14 cellular contexts compared by ENCODE assay signal in genomic region chr6:16321826-16322225, GRCh38.
DNase-seq lines count a peak whose midpoint lies in the region; ATAC-seq and TF ChIP-seq lines count a peak whose summit lies in the region.
"Had no signal": no experiment of that assay in that cellular context is flagged by ENCODE, and none has a peak within 500 bp of the region (broad histone marks: within the 10 kb centered on the region; RNA-seq: fewer than 3 reads in every experiment).

No MANE protein-coding gene starts in this region.

- peaks cover 19% of the 10 kb centered on the region for H3K36me3 Mint-ChIP-seq in CD4-positive, CD25-positive, alpha-beta regulatory T cell
- H3K36me3 Mint-ChIP-seq in central memory CD8-positive, alpha-beta T cell (ENCODE audit: insufficient read depth), result peaks cover 29% of the 10 kb centered on the region

- no peak for ATAC-seq in CD4-positive, CD25-positive, alpha-beta regulatory T cell (ENCODE audit: low read depth in 2 of 2)
- ATAC-seq in central memory CD8-positive, alpha-beta T cell (replicated peaks; ENCODE audit: extremely low read depth, poor library complexity, severe bottlenecking), result no peak
- no peak for ATAC-seq in psoas muscle
- no peak for ATAC-seq in HG03025 (IDR thresholded peaks at IDR 0.05; ENCODE audit: low FRiP score, unreplicated experiment)

- TF ChIP-seq CTCF in psoas muscle (IDR thresholded peaks at IDR 0.05), result no peak
- TF ChIP-seq CTCF in suprapubic skin (IDR thresholded peaks at IDR 0.05), result no peak

- peak overlapping the region in 2 of 3 donors; percentile 80 to 91 for H3K27ac Mint-ChIP-seq in CD4-positive, CD25-positive, alpha-beta regulatory T cell
- H3K27ac Mint-ChIP-seq in central memory CD8-positive, alpha-beta T cell (ENCODE audit: low read depth), result peak overlapping the region; percentile 95

- TF ChIP-seq POLR2A in suprapubic skin (IDR thresholded peaks at IDR 0.05), result no peak

- peak overlapping the region; percentile 36 for H3K4me2 ChIP-seq in Karpas-422 (ENCODE audit: low read depth, low read length, poor library complexity, severe bottlenecking)

- H3K27ac ChIP-seq in CD4-positive, CD25-positive, alpha-beta regulatory T cell (ENCODE audit: insufficient read depth, low read length, poor library complexity, severe bottlenecking), result peak overlapping the region; percentile 87
- H3K27ac ChIP-seq in Karpas-422 (ENCODE audit: low read length) (peak overlapping the region; percentile 70), psoas muscle (peak overlapping the region; percentile 99), suprapubic skin (no peak overlapping the region)

- TF ChIP-seq EP300 in suprapubic skin (IDR thresholded peaks at IDR 0.05), result no peak

- no peaks in the 10 kb centered on the region for H4K20me1 ChIP-seq in Karpas-422 (ENCODE audit: insufficient read depth, low read depth, low read length)

- H3K9me3 ChIP-seq in CD4-positive, CD25-positive, alpha-beta regulatory T cell (ENCODE audit: control insufficient read depth in 2 of 2, low read length in 2 of 2), result no peaks in the 10 kb centered on the region
- no peaks in the 10 kb centered on the region for H3K9me3 ChIP-seq in Karpas-422 (ENCODE audit: low read length)
- H3K9me3 ChIP-seq in psoas muscle, result no peaks in the 10 kb centered on the region
- H3K9me3 ChIP-seq in suprapubic skin, result no peaks in the 10 kb centered on the region
- H3K9me3 ChIP-seq: neutrophil had no signal

- 94 to 97% (median 96%) methylated on average over 11 of the region's 11 CpGs for WGBS in psoas muscle, 3 donors
- WGBS in suprapubic skin, result 93% methylated on average over 11 of the region's 11 CpGs

- peak overlapping the region in 1 of 4 donors; percentile 72 for H3K4me3 Mint-ChIP-seq in CD4-positive, CD25-positive, alpha-beta regulatory T cell
- peak overlapping the region; percentile 71 for H3K4me3 Mint-ChIP-seq in central memory CD8-positive, alpha-beta T cell
- H3K4me3 Mint-ChIP-seq: CD14-positive monocyte had no signal

- H3K27me3 ChIP-seq in CD4-positive, CD25-positive, alpha-beta regulatory T cell (ENCODE audit: control insufficient read depth, insufficient read depth, low read length), result no peaks in the 10 kb centered on the region
- H3K27me3 ChIP-seq in Karpas-422 (ENCODE audit: low read length) (no peaks in the 10 kb centered on the region), psoas muscle (ENCODE audit: insufficient read depth in 3 of 3, low read length in 2 of 3) (no peaks in the 10 kb centered on the region), suprapubic skin (no peaks in the 10 kb centered on the region)
- H3K27me3 ChIP-seq: neutrophil had no signal

- no peak overlapping the region for H2AFZ ChIP-seq in Karpas-422 (ENCODE audit: low read length)

- intact Hi-C loops in psoas muscle (cut with DNase I), result loop anchor here (2.0 to 5.0 kb wide), 3 partner anchors 35 to 83 kb away; partner anchors contain the start of gene GMPR (in 1 of the 2)

- no peak for DNase-seq in CD4-positive, CD25-positive, alpha-beta regulatory T cell
- DNase-seq in Karpas-422, result no peak
- no peak for DNase-seq in central memory CD8-positive, alpha-beta T cell (ENCODE audit: low spot score in 2 of 2)
- DNase-seq in psoas muscle, result no peak
- no peak for DNase-seq in suprapubic skin (ENCODE audit: low spot score in 2 of 2)
- DNase-seq in NCI-H146 treated with DMSO at 0.1 percent for 48 hours (lab: John Stamatoyannopoulos, UW; ENCODE audit: unreplicated experiment), result no peak
- DNase-seq in islet precursor cell, result no peak
- DNase-seq: dermis blood vessel endothelial cell, H7, NCI-H345 had no signal

- H3K9me3 Mint-ChIP-seq in CD4-positive, CD25-positive, alpha-beta regulatory T cell, result no peaks in the 10 kb centered on the region
- H3K9me3 Mint-ChIP-seq in central memory CD8-positive, alpha-beta T cell, result no peaks in the 10 kb centered on the region

- H3K4me3 ChIP-seq in CD4-positive, CD25-positive, alpha-beta regulatory T cell (ENCODE audit: low read depth, low read length), result no peak overlapping the region
- no peak overlapping the region for H3K4me3 ChIP-seq in Karpas-422 (ENCODE audit: low read length)
- H3K4me3 ChIP-seq in psoas muscle, result no peak overlapping the region
- H3K4me3 ChIP-seq in suprapubic skin, result no peak overlapping the region
- H3K4me3 ChIP-seq: skin epidermis had no signal

- peaks cover 26 to 86% (median 57%) of the 10 kb centered on the region in 4 donors for H3K4me1 Mint-ChIP-seq in CD4-positive, CD25-positive, alpha-beta regulatory T cell
- H3K4me1 Mint-ChIP-seq in central memory CD8-positive, alpha-beta T cell, result peaks cover 72% of the 10 kb centered on the region

- H3K9ac ChIP-seq in Karpas-422 (ENCODE audit: low read length), result peak overlapping the region; percentile 53; the same call in 1 of the 2 replicates

- H3K27me3 Mint-ChIP-seq in CD4-positive, CD25-positive, alpha-beta regulatory T cell, result no peaks in the 10 kb centered on the region
- no peaks in the 10 kb centered on the region for H3K27me3 Mint-ChIP-seq in central memory CD8-positive, alpha-beta T cell

- no peaks in the 10 kb centered on the region for H3K9me2 ChIP-seq in Karpas-422 (replicated peaks; ENCODE audit: insufficient read depth, low read length)

- H3K79me2 ChIP-seq in Karpas-422 (ENCODE audit: low read length), result no peaks in the 10 kb centered on the region

- H3K4me1 ChIP-seq in CD4-positive, CD25-positive, alpha-beta regulatory T cell (ENCODE audit: control insufficient read depth, insufficient read depth, low read length, poor library complexity, severe bottlenecking), result peaks cover 64% of the 10 kb centered on the region
- peaks cover 62% of the 10 kb centered on the region for H3K4me1 ChIP-seq in Karpas-422 (ENCODE audit: low read length)
- H3K4me1 ChIP-seq in psoas muscle, result peaks cover 71% of the 10 kb centered on the region
- peaks cover 52% of the 10 kb centered on the region for H3K4me1 ChIP-seq in suprapubic skin

- H3K36me3 ChIP-seq in CD4-positive, CD25-positive, alpha-beta regulatory T cell (ENCODE audit: control insufficient read depth, insufficient read depth, low read length), result peaks cover 17% of the 10 kb centered on the region
- H3K36me3 ChIP-seq in Karpas-422 (ENCODE audit: insufficient read depth, low read length) (no peaks in the 10 kb centered on the region), psoas muscle (ENCODE audit: insufficient read depth in 1 of 2, low read depth in 1 of 2) (peaks cover 0 to 10% of the 10 kb centered on the region in 2 donors), suprapubic skin (peaks cover 11% of the 10 kb centered on the region)
